Comparison of ENCODE assay signal across 19 cellular contexts in genomic region chr18:37634516-37634915, GRCh38.
DNase-seq lines count a peak whose midpoint lies in the region; ATAC-seq, FAIRE-seq and TF ChIP-seq lines count a peak whose summit lies in the region.
"Had no signal": no experiment of that assay in that cellular context is flagged by ENCODE, and none has a peak within 500 bp of the region (broad histone marks: within the 10 kb centered on the region; RNA-seq: fewer than 3 reads in every experiment).

No MANE protein-coding gene starts in this region.

- H3K23ac ChIP-seq in neuronal stem cell (ENCODE audit: low read depth, low read length, poor library complexity), result no peak overlapping the region

- H2BK15ac ChIP-seq in neuronal stem cell (ENCODE audit: low read length), result no peak overlapping the region

- ATAC-seq in pancreas (no peak), GM18517 (IDR thresholded peaks at IDR 0.05; ENCODE audit: unreplicated experiment) (no peak)

- H2AFZ ChIP-seq in neuronal stem cell (ENCODE audit: low read length), result no peak overlapping the region

- H2AK5ac ChIP-seq in neuronal stem cell (ENCODE audit: low read depth, low read length), result no peak overlapping the region

- H3K18ac ChIP-seq in neuronal stem cell (ENCODE audit: low read length), result no peak overlapping the region

- no peaks in the 10 kb centered on the region for H3K4me1 ChIP-seq in neuronal stem cell (ENCODE audit: control insufficient read depth in 2 of 2, insufficient read depth in 1 of 2, low read depth in 1 of 2, low read length in 2 of 2)
- no peaks in the 10 kb centered on the region for H3K4me1 ChIP-seq in pancreas
- H3K4me1 ChIP-seq: BE2C had no signal

- H2BK5ac ChIP-seq in neuronal stem cell (ENCODE audit: low read length), result peak overlapping the region; percentile 7

- TF ChIP-seq CTCF in pancreas (IDR thresholded peaks at IDR 0.05), result no peak

- FAIRE-seq in pancreas (lab: Jason Lieb, UNC), result no peak
- FAIRE-seq: GM12892, GM18507, H1 had no signal

- intact Hi-C loops in pancreas (cut with DNase I), result no loop called here

- no peak overlapping the region for H4K8ac ChIP-seq in neuronal stem cell (ENCODE audit: low read depth, low read length)

- H3K14ac ChIP-seq in neuronal stem cell (ENCODE audit: low read length), result no peak overlapping the region

- no peaks in the 10 kb centered on the region for H3K9me3 ChIP-seq in neuronal stem cell (replicated peaks in 1 of 2; ENCODE audit: control insufficient read depth in 2 of 2, insufficient read depth in 1 of 2, low read depth in 1 of 2, low read length in 2 of 2)
- no peaks in the 10 kb centered on the region for H3K9me3 ChIP-seq in pancreas
- H3K9me3 ChIP-seq: BE2C had no signal

- DNase-seq in NCI-H446 (lab: John Stamatoyannopoulos, UW) (peak; percentile 3 to 33), NCI-H446 treated with DMSO at 0.1 percent for 48 hours (lab: John Stamatoyannopoulos, UW) (no peak), DMS 273 (lab: John Stamatoyannopoulos, UW; ENCODE audit: unreplicated experiment) (peak; percentile 62), NCI-H524 treated with DMSO at 0.1 percent for 48 hours (lab: John Stamatoyannopoulos, UW) (peak; percentile 36), neuronal stem cell (ENCODE audit: low spot score) (no peak), pancreas (no peak)
- DNase-seq: BE2C; C1 segment of cervical spinal cord; CD4-positive, CD25-positive, alpha-beta regulatory T cell; CD8-positive, alpha-beta memory T cell; COR-L47; DMS153; DMS79; GDM1; H9 had no signal

- WGBS in neuronal stem cell (ENCODE audit: extremely low coverage in 2 of 2, insufficient read length in 2 of 2, insufficient replicate concordance in 1 of 2), 2 donors, result no CpG with 5 or more reads among the region's 2 CpGs
- WGBS in pancreas, 2 donors, result 88 to 89% methylated on average over 2 of the region's 2 CpGs

- H3K27me3 ChIP-seq in neuronal stem cell (ENCODE audit: control insufficient read depth in 3 of 3, insufficient read depth in 3 of 3, low read depth in 1 of 3, low read length in 3 of 3) (no peaks in the 10 kb centered on the region), pancreas (no peaks in the 10 kb centered on the region)
- H3K27me3 ChIP-seq: BE2C had no signal

- H3K79me1 ChIP-seq in neuronal stem cell (ENCODE audit: low read depth, low read length), result no peaks in the 10 kb centered on the region

- no peak overlapping the region for H4K91ac ChIP-seq in neuronal stem cell (ENCODE audit: low read depth, low read length, poor library complexity)

- no peak overlapping the region for H3K4me2 ChIP-seq in neuronal stem cell (ENCODE audit: insufficient read depth, low read length, poor library complexity, severe bottlenecking)

- H3K36me3 ChIP-seq in neuronal stem cell (replicated peaks in 1 of 2; ENCODE audit: control insufficient read depth in 2 of 2, insufficient read depth in 2 of 2, low read length in 2 of 2) (no peaks in the 10 kb centered on the region), pancreas (no peaks in the 10 kb centered on the region)
- H3K36me3 ChIP-seq: BE2C had no signal

- H3K4me3 ChIP-seq in neuronal stem cell (ENCODE audit: low read length in 2 of 2), result no peak overlapping the region
- H3K4me3 ChIP-seq in pancreas, result no peak overlapping the region

- H2BK120ac ChIP-seq in neuronal stem cell (ENCODE audit: low read depth, low read length), result no peak overlapping the region

- H3K27ac ChIP-seq in neuronal stem cell (replicated peaks; ENCODE audit: low read length) (no peak overlapping the region), pancreas (no peak overlapping the region)

- no peak overlapping the region for H3K9ac ChIP-seq in neuronal stem cell (ENCODE audit: low read depth, low read length, poor library complexity)

- H3K4ac ChIP-seq in neuronal stem cell (ENCODE audit: low read length), result no peak overlapping the region

- H2BK12ac ChIP-seq in neuronal stem cell (ENCODE audit: low read length), result no peak overlapping the region

Comparison
In these comparisons a context has a peak if more than half of its experiments do, and no peak if none do; other contexts are left out.
1. DNase-seq: peak in NCI-H446 (2 of 2), DMS 273 (single experiment) and NCI-H524 treated with DMSO at 0.1 percent for 48 hours (single experiment); none in NCI-H446 treated with DMSO at 0.1 percent for 48 hours (single experiment), neuronal stem cell (single experiment) and pancreas (0 of 6).